In the genomic region with DNA sequence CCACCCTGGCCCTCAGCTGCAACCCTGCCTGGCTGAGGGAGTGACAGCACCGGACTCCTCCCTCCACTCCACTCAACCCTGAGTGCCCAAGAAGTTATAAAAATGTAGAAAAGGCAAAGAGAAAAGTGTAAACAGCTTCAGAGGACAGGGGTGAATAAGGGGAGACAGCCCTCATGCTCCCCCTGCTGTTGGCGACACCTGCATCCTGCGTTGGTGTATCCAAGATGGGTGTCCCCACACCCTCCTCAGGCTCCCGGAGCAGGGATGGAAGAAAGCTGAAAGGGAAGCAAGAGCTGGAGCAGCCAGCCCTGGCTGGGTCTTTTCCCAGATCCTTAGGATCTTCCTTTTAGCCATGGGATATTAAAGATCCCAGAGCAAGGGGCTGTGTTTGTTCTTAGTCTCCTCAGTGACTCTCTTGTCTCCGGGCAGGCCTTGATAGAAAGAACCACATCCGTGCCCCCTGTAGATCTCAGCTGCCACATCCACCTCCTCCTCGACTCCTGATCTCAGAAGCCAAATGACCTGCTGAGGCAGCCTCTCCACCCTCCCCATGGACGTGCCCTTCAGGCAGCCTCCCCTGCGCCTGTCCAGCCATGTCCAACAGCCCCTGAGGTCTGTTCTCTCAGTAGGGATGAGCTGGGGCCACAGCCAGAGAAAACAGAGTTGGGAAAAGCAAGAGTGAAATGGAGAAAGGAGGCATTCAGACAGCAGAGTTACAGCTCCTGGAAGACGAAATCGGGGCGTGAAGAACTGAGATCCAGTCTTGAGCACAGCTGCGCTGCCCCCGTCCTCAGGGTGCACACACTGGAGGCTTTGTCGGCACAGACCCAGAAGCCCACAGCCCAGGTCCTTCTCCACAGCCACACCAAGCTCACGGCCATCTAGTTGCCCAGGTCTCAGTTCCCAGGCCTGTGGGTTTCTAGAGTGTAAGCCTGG, we compare ENCODE assay signal across 2 cellular contexts.
TF ChIP-seq lines count a peak whose summit lies in the region.

No MANE protein-coding gene starts in this region.

TF ChIP-seq in HCT116, 20 proteins besides CTCF, POLR2A, EP300 and RAD21:
- TF ChIP-seq SP1 (IDR thresholded peaks at IDR 0.05; ENCODE audit: low read depth) (no peak), CBX3 (IDR thresholded peaks at IDR 0.05; ENCODE audit: low read depth) (no peak), ZFX (IDR thresholded peaks at IDR 0.05) (no peak), YY1 (IDR thresholded peaks at IDR 0.05; ENCODE audit: extremely low read depth, insufficient replicate concordance, low read depth, low read length) (no peak), POLR2AphosphoS5 (IDR thresholded peaks at IDR 0.05; ENCODE audit: low read depth, low read length) (no peak), EGR1 (IDR thresholded peaks at IDR 0.05; ENCODE audit: low read depth) (no peak), ZNF274 (IDR thresholded peaks at IDR 0.05; ENCODE audit: low read depth, low read length) (no peak), SIN3A (IDR thresholded peaks at IDR 0.05; ENCODE audit: low read depth) (no peak), EZH2 (IDR thresholded peaks at IDR 0.05) (no peak), FOSL1 (IDR thresholded peaks at IDR 0.05; ENCODE audit: low read depth) (no peak), EZH2phosphoT487 (IDR thresholded peaks at IDR 0.05; ENCODE audit: borderline replicate concordance) (no peak), SRF (IDR thresholded peaks at IDR 0.05; ENCODE audit: low read depth) (no peak), ELF1 (IDR thresholded peaks at IDR 0.05; ENCODE audit: borderline replicate concordance, low read depth) (no peak), TCF7L2 (IDR thresholded peaks at IDR 0.05; ENCODE audit: borderline replicate concordance, extremely low read depth, insufficient read depth, insufficient read length) (no peak), CEBPB (IDR thresholded peaks at IDR 0.05; ENCODE audit: low read depth) (no peak), JUND (IDR thresholded peaks at IDR 0.05) (no peak)
- TF ChIP-seq, protein P1, sequence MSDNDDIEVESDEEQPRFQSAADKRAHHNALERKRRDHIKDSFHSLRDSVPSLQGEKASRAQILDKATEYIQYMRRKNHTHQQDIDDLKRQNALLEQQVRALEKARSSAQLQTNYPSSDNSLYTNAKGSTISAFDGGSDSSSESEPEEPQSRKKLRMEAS (IDR thresholded peaks at IDR 0.05), result no peak
- TF ChIP-seq, protein P2, sequence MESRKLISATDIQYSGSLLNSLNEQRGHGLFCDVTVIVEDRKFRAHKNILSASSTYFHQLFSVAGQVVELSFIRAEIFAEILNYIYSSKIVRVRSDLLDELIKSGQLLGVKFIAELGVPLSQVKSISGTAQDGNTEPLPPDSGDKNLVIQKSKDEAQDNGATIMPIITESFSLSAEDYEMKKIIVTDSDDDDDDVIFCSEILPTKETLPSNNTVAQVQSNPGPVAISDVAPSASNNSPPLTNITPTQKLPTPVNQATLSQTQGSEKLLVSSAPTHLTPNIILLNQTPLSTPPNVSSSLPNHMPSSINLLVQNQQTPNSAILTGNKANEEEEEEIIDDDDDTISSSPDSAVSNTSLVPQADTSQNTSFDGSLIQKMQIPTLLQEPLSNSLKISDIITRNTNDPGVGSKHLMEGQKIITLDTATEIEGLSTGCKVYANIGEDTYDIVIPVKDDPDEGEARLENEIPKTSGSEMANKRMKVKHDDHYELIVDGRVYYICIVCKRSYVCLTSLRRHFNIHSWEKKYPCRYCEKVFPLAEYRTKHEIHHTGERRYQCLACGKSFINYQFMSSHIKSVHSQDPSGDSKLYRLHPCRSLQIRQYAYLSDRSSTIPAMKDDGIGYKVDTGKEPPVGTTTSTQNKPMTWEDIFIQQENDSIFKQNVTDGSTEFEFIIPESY (IDR thresholded peaks at IDR 0.05; ENCODE audit: extremely low read depth, insufficient replicate concordance, low read length), result no peak
- TF ChIP-seq, protein P3, sequence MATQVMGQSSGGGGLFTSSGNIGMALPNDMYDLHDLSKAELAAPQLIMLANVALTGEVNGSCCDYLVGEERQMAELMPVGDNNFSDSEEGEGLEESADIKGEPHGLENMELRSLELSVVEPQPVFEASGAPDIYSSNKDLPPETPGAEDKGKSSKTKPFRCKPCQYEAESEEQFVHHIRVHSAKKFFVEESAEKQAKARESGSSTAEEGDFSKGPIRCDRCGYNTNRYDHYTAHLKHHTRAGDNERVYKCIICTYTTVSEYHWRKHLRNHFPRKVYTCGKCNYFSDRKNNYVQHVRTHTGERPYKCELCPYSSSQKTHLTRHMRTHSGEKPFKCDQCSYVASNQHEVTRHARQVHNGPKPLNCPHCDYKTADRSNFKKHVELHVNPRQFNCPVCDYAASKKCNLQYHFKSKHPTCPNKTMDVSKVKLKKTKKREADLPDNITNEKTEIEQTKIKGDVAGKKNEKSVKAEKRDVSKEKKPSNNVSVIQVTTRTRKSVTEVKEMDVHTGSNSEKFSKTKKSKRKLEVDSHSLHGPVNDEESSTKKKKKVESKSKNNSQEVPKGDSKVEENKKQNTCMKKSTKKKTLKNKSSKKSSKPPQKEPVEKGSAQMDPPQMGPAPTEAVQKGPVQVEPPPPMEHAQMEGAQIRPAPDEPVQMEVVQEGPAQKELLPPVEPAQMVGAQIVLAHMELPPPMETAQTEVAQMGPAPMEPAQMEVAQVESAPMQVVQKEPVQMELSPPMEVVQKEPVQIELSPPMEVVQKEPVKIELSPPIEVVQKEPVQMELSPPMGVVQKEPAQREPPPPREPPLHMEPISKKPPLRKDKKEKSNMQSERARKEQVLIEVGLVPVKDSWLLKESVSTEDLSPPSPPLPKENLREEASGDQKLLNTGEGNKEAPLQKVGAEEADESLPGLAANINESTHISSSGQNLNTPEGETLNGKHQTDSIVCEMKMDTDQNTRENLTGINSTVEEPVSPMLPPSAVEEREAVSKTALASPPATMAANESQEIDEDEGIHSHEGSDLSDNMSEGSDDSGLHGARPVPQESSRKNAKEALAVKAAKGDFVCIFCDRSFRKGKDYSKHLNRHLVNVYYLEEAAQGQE (IDR thresholded peaks at IDR 0.05; ENCODE audit: low read depth), result no peak
- TF ChIP-seq, protein P4, sequence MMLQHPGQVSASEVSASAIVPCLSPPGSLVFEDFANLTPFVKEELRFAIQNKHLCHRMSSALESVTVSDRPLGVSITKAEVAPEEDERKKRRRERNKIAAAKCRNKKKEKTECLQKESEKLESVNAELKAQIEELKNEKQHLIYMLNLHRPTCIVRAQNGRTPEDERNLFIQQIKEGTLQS (IDR thresholded peaks at IDR 0.05), result no peak
TF ChIP-seq in HCT116: peak in this region for 0.

TF ChIP-seq in WTC11, 78 proteins besides CTCF, POLR2A, EP300 and RAD21:
- TF ChIP-seq MXD4 (CRISPR knock-in tag; IDR thresholded peaks at IDR 0.05; ENCODE audit: borderline replicate concordance) (no peak), FOXK1 (CRISPR knock-in tag; IDR thresholded peaks at IDR 0.05) (no peak), SMAD3 (CRISPR knock-in tag; IDR thresholded peaks at IDR 0.05; ENCODE audit: borderline replicate concordance) (no peak), MYBL2 (CRISPR knock-in tag; IDR thresholded peaks at IDR 0.05) (no peak), ZNF232 (CRISPR knock-in tag; IDR thresholded peaks at IDR 0.05) (no peak), FOXP1 (CRISPR knock-in tag; IDR thresholded peaks at IDR 0.05; ENCODE audit: borderline replicate concordance) (no peak), NR2C2 (CRISPR knock-in tag; IDR thresholded peaks at IDR 0.05) (no peak), NR3C1 (CRISPR knock-in tag; conservative IDR thresholded peaks at IDR 0.05; ENCODE audit: low read depth) (no peak)
- TF ChIP-seq, protein P5, sequence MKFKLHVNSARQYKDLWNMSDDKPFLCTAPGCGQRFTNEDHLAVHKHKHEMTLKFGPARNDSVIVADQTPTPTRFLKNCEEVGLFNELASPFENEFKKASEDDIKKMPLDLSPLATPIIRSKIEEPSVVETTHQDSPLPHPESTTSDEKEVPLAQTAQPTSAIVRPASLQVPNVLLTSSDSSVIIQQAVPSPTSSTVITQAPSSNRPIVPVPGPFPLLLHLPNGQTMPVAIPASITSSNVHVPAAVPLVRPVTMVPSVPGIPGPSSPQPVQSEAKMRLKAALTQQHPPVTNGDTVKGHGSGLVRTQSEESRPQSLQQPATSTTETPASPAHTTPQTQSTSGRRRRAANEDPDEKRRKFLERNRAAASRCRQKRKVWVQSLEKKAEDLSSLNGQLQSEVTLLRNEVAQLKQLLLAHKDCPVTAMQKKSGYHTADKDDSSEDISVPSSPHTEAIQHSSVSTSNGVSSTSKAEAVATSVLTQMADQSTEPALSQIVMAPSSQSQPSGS (CRISPR knock-in tag; IDR thresholded peaks at IDR 0.05; ENCODE audit: borderline replicate concordance, low read depth), result no peak
- TF ChIP-seq, protein P1 (CRISPR knock-in tag; IDR thresholded peaks at IDR 0.05), result no peak
- TF ChIP-seq, protein P6, sequence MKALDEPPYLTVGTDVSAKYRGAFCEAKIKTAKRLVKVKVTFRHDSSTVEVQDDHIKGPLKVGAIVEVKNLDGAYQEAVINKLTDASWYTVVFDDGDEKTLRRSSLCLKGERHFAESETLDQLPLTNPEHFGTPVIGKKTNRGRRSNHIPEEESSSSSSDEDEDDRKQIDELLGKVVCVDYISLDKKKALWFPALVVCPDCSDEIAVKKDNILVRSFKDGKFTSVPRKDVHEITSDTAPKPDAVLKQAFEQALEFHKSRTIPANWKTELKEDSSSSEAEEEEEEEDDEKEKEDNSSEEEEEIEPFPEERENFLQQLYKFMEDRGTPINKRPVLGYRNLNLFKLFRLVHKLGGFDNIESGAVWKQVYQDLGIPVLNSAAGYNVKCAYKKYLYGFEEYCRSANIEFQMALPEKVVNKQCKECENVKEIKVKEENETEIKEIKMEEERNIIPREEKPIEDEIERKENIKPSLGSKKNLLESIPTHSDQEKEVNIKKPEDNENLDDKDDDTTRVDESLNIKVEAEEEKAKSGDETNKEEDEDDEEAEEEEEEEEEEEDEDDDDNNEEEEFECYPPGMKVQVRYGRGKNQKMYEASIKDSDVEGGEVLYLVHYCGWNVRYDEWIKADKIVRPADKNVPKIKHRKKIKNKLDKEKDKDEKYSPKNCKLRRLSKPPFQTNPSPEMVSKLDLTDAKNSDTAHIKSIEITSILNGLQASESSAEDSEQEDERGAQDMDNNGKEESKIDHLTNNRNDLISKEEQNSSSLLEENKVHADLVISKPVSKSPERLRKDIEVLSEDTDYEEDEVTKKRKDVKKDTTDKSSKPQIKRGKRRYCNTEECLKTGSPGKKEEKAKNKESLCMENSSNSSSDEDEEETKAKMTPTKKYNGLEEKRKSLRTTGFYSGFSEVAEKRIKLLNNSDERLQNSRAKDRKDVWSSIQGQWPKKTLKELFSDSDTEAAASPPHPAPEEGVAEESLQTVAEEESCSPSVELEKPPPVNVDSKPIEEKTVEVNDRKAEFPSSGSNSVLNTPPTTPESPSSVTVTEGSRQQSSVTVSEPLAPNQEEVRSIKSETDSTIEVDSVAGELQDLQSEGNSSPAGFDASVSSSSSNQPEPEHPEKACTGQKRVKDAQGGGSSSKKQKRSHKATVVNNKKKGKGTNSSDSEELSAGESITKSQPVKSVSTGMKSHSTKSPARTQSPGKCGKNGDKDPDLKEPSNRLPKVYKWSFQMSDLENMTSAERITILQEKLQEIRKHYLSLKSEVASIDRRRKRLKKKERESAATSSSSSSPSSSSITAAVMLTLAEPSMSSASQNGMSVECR (CRISPR knock-in tag; IDR thresholded peaks at IDR 0.05; ENCODE audit: borderline replicate concordance), result no peak
- TF ChIP-seq, protein P7, sequence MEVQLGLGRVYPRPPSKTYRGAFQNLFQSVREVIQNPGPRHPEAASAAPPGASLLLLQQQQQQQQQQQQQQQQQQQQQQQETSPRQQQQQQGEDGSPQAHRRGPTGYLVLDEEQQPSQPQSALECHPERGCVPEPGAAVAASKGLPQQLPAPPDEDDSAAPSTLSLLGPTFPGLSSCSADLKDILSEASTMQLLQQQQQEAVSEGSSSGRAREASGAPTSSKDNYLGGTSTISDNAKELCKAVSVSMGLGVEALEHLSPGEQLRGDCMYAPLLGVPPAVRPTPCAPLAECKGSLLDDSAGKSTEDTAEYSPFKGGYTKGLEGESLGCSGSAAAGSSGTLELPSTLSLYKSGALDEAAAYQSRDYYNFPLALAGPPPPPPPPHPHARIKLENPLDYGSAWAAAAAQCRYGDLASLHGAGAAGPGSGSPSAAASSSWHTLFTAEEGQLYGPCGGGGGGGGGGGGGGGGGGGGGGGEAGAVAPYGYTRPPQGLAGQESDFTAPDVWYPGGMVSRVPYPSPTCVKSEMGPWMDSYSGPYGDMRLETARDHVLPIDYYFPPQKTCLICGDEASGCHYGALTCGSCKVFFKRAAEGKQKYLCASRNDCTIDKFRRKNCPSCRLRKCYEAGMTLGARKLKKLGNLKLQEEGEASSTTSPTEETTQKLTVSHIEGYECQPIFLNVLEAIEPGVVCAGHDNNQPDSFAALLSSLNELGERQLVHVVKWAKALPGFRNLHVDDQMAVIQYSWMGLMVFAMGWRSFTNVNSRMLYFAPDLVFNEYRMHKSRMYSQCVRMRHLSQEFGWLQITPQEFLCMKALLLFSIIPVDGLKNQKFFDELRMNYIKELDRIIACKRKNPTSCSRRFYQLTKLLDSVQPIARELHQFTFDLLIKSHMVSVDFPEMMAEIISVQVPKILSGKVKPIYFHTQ (CRISPR knock-in tag; IDR thresholded peaks at IDR 0.05), result no peak
- TF ChIP-seq, protein P8, sequence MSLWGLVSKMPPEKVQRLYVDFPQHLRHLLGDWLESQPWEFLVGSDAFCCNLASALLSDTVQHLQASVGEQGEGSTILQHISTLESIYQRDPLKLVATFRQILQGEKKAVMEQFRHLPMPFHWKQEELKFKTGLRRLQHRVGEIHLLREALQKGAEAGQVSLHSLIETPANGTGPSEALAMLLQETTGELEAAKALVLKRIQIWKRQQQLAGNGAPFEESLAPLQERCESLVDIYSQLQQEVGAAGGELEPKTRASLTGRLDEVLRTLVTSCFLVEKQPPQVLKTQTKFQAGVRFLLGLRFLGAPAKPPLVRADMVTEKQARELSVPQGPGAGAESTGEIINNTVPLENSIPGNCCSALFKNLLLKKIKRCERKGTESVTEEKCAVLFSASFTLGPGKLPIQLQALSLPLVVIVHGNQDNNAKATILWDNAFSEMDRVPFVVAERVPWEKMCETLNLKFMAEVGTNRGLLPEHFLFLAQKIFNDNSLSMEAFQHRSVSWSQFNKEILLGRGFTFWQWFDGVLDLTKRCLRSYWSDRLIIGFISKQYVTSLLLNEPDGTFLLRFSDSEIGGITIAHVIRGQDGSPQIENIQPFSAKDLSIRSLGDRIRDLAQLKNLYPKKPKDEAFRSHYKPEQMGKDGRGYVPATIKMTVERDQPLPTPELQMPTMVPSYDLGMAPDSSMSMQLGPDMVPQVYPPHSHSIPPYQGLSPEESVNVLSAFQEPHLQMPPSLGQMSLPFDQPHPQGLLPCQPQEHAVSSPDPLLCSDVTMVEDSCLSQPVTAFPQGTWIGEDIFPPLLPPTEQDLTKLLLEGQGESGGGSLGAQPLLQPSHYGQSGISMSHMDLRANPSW (CRISPR knock-in tag; conservative IDR thresholded peaks at IDR 0.05; ENCODE audit: low read depth), result no peak
